8 cellular contexts compared by ENCODE assay signal in genomic region chr3:46947981-46948791, GRCh38. TPM values are rescaled to one million over a fixed set of nuclear protein-coding genes. Genes with fewer than 3 reads are reported as not detected.
DNase-seq lines count a peak whose midpoint lies in the region; ATAC-seq, FAIRE-seq and TF ChIP-seq lines count a peak whose summit lies in the region.

No MANE protein-coding gene starts in this region.

- H3K4me3 Mint-ChIP-seq in H9 (no peak overlapping the region), T-helper 17 cell (peak overlapping the region; percentile 91), astrocyte (ENCODE audit: unreplicated experiment) (no peak overlapping the region)

- H2BK20ac ChIP-seq in H9 (ENCODE audit: low read depth, low read length, poor library complexity, severe bottlenecking) = no peak overlapping the region

- H3K9me3 Mint-ChIP-seq in H9 (no peaks in the 10 kb centered on the region; a peak in 1 of 5 replicates), astrocyte (ENCODE audit: unreplicated experiment) (no peaks in the 10 kb centered on the region)

- DNase-seq in H9 = no peak
- peak; percentile 58 to 84 (median 69) for DNase-seq in T-helper 17 cell
- peak; percentile 52 for DNase-seq in astrocyte (ENCODE audit: low read depth)
- DNase-seq in lower lobe of right lung = peak; percentile 82
- peak; percentile 45 to 46 for DNase-seq in stimulated activated CD8-positive, alpha-beta memory T cell treated with anti-CD3 and anti-CD28 coated beads, Interleukin-7, amount 100 ng/mL, for 1 hour (ENCODE audit: low read depth in 2 of 2)
- DNase-seq in NCI-H128 (lab: John Stamatoyannopoulos, UW; ENCODE audit: unreplicated experiment) = no peak
- no peak for DNase-seq in substantia nigra (lab: John Stamatoyannopoulos, UW)

- H3K36me3 Mint-ChIP-seq in H9 (ENCODE audit: insufficient read depth in 1 of 3, low read depth in 3 of 3) = peaks cover 6 to 23% (median 17%) of the 10 kb centered on the region in 3 experiments
- H3K36me3 Mint-ChIP-seq in T-helper 17 cell (ENCODE audit: low read depth) = peaks cover 4% of the 10 kb centered on the region
- peaks cover 17% of the 10 kb centered on the region for H3K36me3 Mint-ChIP-seq in astrocyte (ENCODE audit: low read depth, unreplicated experiment)

- H3K56ac ChIP-seq in H9 (ENCODE audit: insufficient read length, low read depth, low read length) = no peak overlapping the region

- H3K9ac ChIP-seq in H9 (ENCODE audit: extremely low read depth, insufficient read length, low read length) (no peak overlapping the region), astrocyte (ENCODE audit: low read length) (no peak overlapping the region)

- no peak overlapping the region for H3K14ac ChIP-seq in H9 (ENCODE audit: insufficient read depth, low read length)

- H3K23ac ChIP-seq in H9 (ENCODE audit: insufficient read length, low read depth, low read length) = no peak overlapping the region

- H3K27me3 ChIP-seq in H9 (ENCODE audit: insufficient read depth, low read length) (no peaks in the 10 kb centered on the region), astrocyte (ENCODE audit: insufficient read depth, low read length) (no peaks in the 10 kb centered on the region), lower lobe of right lung (ENCODE audit: low read depth) (no peaks in the 10 kb centered on the region)

- no peak overlapping the region for H3K18ac ChIP-seq in H9 (ENCODE audit: insufficient read length, low read depth, low read length)

- no peaks in the 10 kb centered on the region for H3K23me2 ChIP-seq in H9 (ENCODE audit: insufficient read length, low read depth, low read length, poor library complexity, severe bottlenecking)

- no peak overlapping the region for H4K5ac ChIP-seq in H9 (ENCODE audit: insufficient read length, low read depth, low read length)

- no peak for FAIRE-seq in astrocyte (lab: Jason Lieb, UNC)

- H3K4ac ChIP-seq in H9 (ENCODE audit: low read depth, low read length) = no peak overlapping the region

- H3K4me2 ChIP-seq in H9 (ENCODE audit: insufficient read depth, insufficient read length, low read length) = no peak overlapping the region
- peak overlapping the region; percentile 30 for H3K4me2 ChIP-seq in astrocyte (ENCODE audit: low read length)

- H2AK5ac ChIP-seq in H9 (ENCODE audit: insufficient read length, low read length) = no peak overlapping the region

- H3K4me1 ChIP-seq in H9 (ENCODE audit: insufficient read depth, low read length) (peaks cover 8% of the 10 kb centered on the region; the same call in 1 of the 2 replicates), astrocyte (ENCODE audit: insufficient read depth, low read length) (peaks cover 38% of the 10 kb centered on the region), lower lobe of right lung (peaks cover 98% of the 10 kb centered on the region)

- H3K27ac Mint-ChIP-seq in H9 (peak overlapping the region in 2 of 3 experiments; percentile 41 to 57; a peak in 2 of 7 replicates), T-helper 17 cell (peak overlapping the region; percentile 100), astrocyte (ENCODE audit: unreplicated experiment) (peak overlapping the region; percentile 15)

- H3K9me3 ChIP-seq in H9 (ENCODE audit: control insufficient read depth, low read depth, low read length) (no peaks in the 10 kb centered on the region), T-helper 17 cell (ENCODE audit: control insufficient read depth, low read length, poor library complexity, severe bottlenecking) (no peaks in the 10 kb centered on the region), astrocyte (ENCODE audit: insufficient read depth, low read depth, low read length) (no peaks in the 10 kb centered on the region), lower lobe of right lung (no peaks in the 10 kb centered on the region)

- H3K36me3 ChIP-seq in astrocyte (ENCODE audit: insufficient read depth, low read length) (no peaks in the 10 kb centered on the region), lower lobe of right lung (no peaks in the 10 kb centered on the region)

- no CpG with 5 or more reads among the region's 19 CpGs for WGBS in H9 (ENCODE audit: extremely low coverage, insufficient read length, low lambda C conversion rate)

- no peak overlapping the region for H2BK12ac ChIP-seq in H9 (ENCODE audit: insufficient read length, low read depth, low read length)

- no peak overlapping the region for H4K8ac ChIP-seq in H9 (replicated peaks; ENCODE audit: insufficient read length, low read depth, low read length)

- no peak overlapping the region for H3T11ph ChIP-seq in H9 (ENCODE audit: low read length)

- peak; percentile 84 for ATAC-seq in T-helper 17 cell
- peak; percentile 88 for ATAC-seq in lower lobe of right lung
- ATAC-seq in HG03442 (IDR thresholded peaks at IDR 0.05; ENCODE audit: unreplicated experiment) = no peak

- H3K79me2 ChIP-seq in H9 (ENCODE audit: insufficient read depth, low read length) (peaks cover 36% of the 10 kb centered on the region; the same call in 1 of the 2 replicates), astrocyte (ENCODE audit: insufficient read depth, low read length) (peaks cover 98% of the 10 kb centered on the region)

- H3K4me1 Mint-ChIP-seq in H9 (peaks cover 48 to 70% of the 10 kb centered on the region in 2 experiments), T-helper 17 cell (peaks cover 76% of the 10 kb centered on the region), astrocyte (ENCODE audit: low read depth, unreplicated experiment) (peaks cover 45% of the 10 kb centered on the region)

- H2BK120ac ChIP-seq in H9 (ENCODE audit: low read depth, low read length, poor library complexity, severe bottlenecking) = no peak overlapping the region

- peaks cover 16% of the 10 kb centered on the region for H3K79me1 ChIP-seq in H9 (ENCODE audit: insufficient read depth, low read depth, low read length, poor library complexity, severe bottlenecking)

- no peak overlapping the region for H2BK5ac ChIP-seq in H9 (ENCODE audit: insufficient read length, low read length)

- H4K20me1 ChIP-seq in H9 (ENCODE audit: control insufficient read depth, insufficient read depth, insufficient read length) (peaks cover 2% of the 10 kb centered on the region), astrocyte (ENCODE audit: insufficient read depth, low read length) (peaks cover 95% of the 10 kb centered on the region)

- H3K4me3 ChIP-seq in astrocyte (ENCODE audit: insufficient read depth, low read depth, low read length) = no peak overlapping the region
- peak overlapping the region; percentile 9 for H3K4me3 ChIP-seq in lower lobe of right lung

- TF ChIP-seq CTCF in H9 (conservative IDR thresholded peaks at IDR 0.05) = no peak
- no peak for TF ChIP-seq CTCF in astrocyte (IDR thresholded peaks at IDR 0.05; ENCODE audit: insufficient read depth, low read depth, low read length)
- no peak for TF ChIP-seq CTCF in lower lobe of right lung (IDR thresholded peaks at IDR 0.05)

- no peak overlapping the region for H4K91ac ChIP-seq in H9 (ENCODE audit: insufficient read length, low read depth, low read length)

- H3K27ac ChIP-seq in H9 (ENCODE audit: insufficient read length, low read depth, low read length) (no peak overlapping the region), astrocyte (ENCODE audit: low read depth, low read length) (no peak overlapping the region), lower lobe of right lung (peak overlapping the region; percentile 85), substantia nigra (ENCODE audit: low read depth, low read length, poor library complexity, severe bottlenecking) (no peak overlapping the region)

- H2AFZ ChIP-seq in H9 (ENCODE audit: low read length) (no peak overlapping the region), astrocyte (ENCODE audit: low read depth, low read length) (no peak overlapping the region)

- intact Hi-C loops in lower lobe of right lung (cut with DNase I) = no loop called here

- no peaks in the 10 kb centered on the region for H3K27me3 Mint-ChIP-seq in H9 (ENCODE audit: low read depth)
- no peaks in the 10 kb centered on the region for H3K27me3 Mint-ChIP-seq in T-helper 17 cell
- no peaks in the 10 kb centered on the region for H3K27me3 Mint-ChIP-seq in astrocyte (ENCODE audit: low read depth, unreplicated experiment)

- no peak overlapping the region for H2BK15ac ChIP-seq in H9 (ENCODE audit: low read depth, low read length)

RNA-seq across cellular contexts. Expression of gene CCDC12, which starts 28.4 kb away (rescaled TPM):
- total RNA-seq in H9 (2021) (49.1 and 54.0 TPM in 2 replicates), T-helper 17 cell (10 to 100 TPM; 67.6 to 75.8 TPM), astrocyte (26.2 and 29.0 TPM in 2 replicates), lower lobe of right lung (42.9 TPM)

RNA-seq across cellular contexts. Expression of gene NBEAL2, which starts 31.3 kb away (rescaled TPM):
- total RNA-seq in H9 (2021) (50.4 and 52.1 TPM in 2 replicates), T-helper 17 cell (100 to 1,000 TPM; 285 to 303 TPM), astrocyte (11.4 and 14.8 TPM in 2 replicates), lower lobe of right lung (97.0 TPM)

Comparison
In these comparisons a context has a peak if more than half of its experiments do, and no peak if none do; other contexts are left out.
1. DNase-seq: peak in T-helper 17 cell (3 of 3), astrocyte (single experiment), lower lobe of right lung (single experiment) and stimulated activated CD8-positive, alpha-beta memory T cell treated with anti-CD3 and anti-CD28 coated beads, Interleukin-7, amount 100 ng/mL, for 1 hour (2 of 2); none in H9 (single experiment), NCI-H128 (single experiment) and substantia nigra (0 of 49).
2. H3K27ac Mint-ChIP-seq: peak in every context shown above with its lines; median percentile 100 in T-helper 17 cell; 49 in H9; 15 in astrocyte.